12 cellular contexts compared by ENCODE assay signal in the genomic region with DNA sequence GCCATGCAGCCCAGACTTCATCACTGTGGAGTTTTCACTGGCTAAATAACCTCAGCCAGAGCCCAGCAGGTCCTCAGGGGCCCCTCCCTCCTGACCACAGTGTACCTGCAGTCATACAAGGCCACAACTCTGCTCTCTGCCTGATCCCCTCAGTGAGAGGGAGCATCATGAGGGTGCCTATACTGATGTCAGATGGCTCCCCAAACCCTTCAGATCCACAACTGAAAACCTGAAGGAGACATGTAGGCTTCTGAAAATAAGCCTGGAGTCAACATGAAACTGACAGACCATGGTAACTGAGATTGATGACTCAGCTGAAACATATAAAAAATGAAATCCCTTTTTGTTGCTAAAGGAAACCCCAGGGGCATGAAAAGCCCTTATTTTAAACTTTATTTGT.
DNase-seq lines count a peak whose midpoint lies in the region; TF ChIP-seq lines count a peak whose summit lies in the region.
"Had no signal": no experiment of that assay in that cellular context is flagged by ENCODE, and none has a peak within 500 bp of the region (broad histone marks: within the 10 kb centered on the region; RNA-seq: fewer than 3 reads in every experiment).

No MANE protein-coding gene starts in this region.

- intact Hi-C loops in PC-9 (cut with micrococcal nuclease; ENCODE audit: unreplicated experiment), result no loop called here
- intact Hi-C loops in head of caudate nucleus (cut with DNase I), result no loop called here

- no peak overlapping the region for H2BK5ac ChIP-seq in trophoblast cell (ENCODE audit: low read depth, low read length, poor library complexity)

- H3K4me1 ChIP-seq in PC-9 (replicated peaks; ENCODE audit: insufficient read depth) (peaks cover 24% of the 10 kb centered on the region), trophoblast cell (ENCODE audit: control insufficient read depth in 1 of 2, insufficient read depth in 2 of 2, low read length in 2 of 2) (peaks cover 3 to 10% of the 10 kb centered on the region in 2 experiments)
- H3K4me1 ChIP-seq: transverse colon had no signal

- DNase-seq in activated CD8-positive, alpha-beta memory T cell treated with anti-CD3 and anti-CD28 coated beads, Interleukin-2, amount 50 U/mL, for 48 hours, result peak; percentile 68
- no peak for DNase-seq in activated CD8-positive, alpha-beta memory T cell treated with anti-CD3 and anti-CD28 coated beads, Interleukin-2, amount 50 U/mL, for 4 hours
- peak; percentile 29 for DNase-seq in GM13977 (ENCODE audit: low spot score)
- DNase-seq in PC-9, result no peak
- DNase-seq in trophoblast cell, result no peak
- DNase-seq in OCI-M2 (lab: John Stamatoyannopoulos, UW; ENCODE audit: unreplicated experiment), result no peak
- no peak for DNase-seq in head of caudate nucleus
- DNase-seq in RPMI8226, result no peak
- DNase-seq: effector CD8-positive, alpha-beta T cell; MV-4-11; NCI-H748 treated with DMSO at 0.1 percent for 48 hours; transverse colon had no signal

- no peak overlapping the region for H2AK5ac ChIP-seq in trophoblast cell (ENCODE audit: low read length)

- no peaks in the 10 kb centered on the region for H3K9me2 ChIP-seq in PC-9 (ENCODE audit: insufficient read depth)

- H3K4me2 ChIP-seq in PC-9 (no peak overlapping the region), trophoblast cell (ENCODE audit: low read length) (no peak overlapping the region)

- H4K8ac ChIP-seq in trophoblast cell (ENCODE audit: low read depth, low read length), result no peak overlapping the region

- no peak overlapping the region for H3K23ac ChIP-seq in trophoblast cell (ENCODE audit: low read length)

- no peak overlapping the region for H3K18ac ChIP-seq in trophoblast cell (ENCODE audit: low read length)

- no peak overlapping the region for H4K91ac ChIP-seq in trophoblast cell (ENCODE audit: low read depth, low read length)

- H3K79me2 ChIP-seq in PC-9 (ENCODE audit: low read depth), result no peaks in the 10 kb centered on the region
- H3K79me2 ChIP-seq in trophoblast cell (ENCODE audit: control insufficient read depth, insufficient read depth, low read length, poor library complexity), result no peaks in the 10 kb centered on the region

- in situ Hi-C loops in GM13977 (cut with MboI; ENCODE audit: low pct_unique_long_range_greater_than_20kb, low sequenced_read_pairs, unreplicated experiment), result no loop called here

- no TSS peak for BruUV-seq in PC-9 (replicated peaks; lab: Mats Ljungman, UMichigan)

- no peak overlapping the region for H3K14ac ChIP-seq in trophoblast cell (ENCODE audit: low read length)

- no peak overlapping the region for H3K4ac ChIP-seq in trophoblast cell (ENCODE audit: low read depth, low read length)

- H3K36me3 ChIP-seq in PC-9 (ENCODE audit: low read depth) (no peaks in the 10 kb centered on the region), trophoblast cell (ENCODE audit: control insufficient read depth in 1 of 2, insufficient read depth in 2 of 2, low read length in 2 of 2) (no peaks in the 10 kb centered on the region)
- H3K36me3 ChIP-seq: transverse colon had no signal

- peak overlapping the region; percentile 41 for H2BK12ac ChIP-seq in trophoblast cell (ENCODE audit: low read length)

- H3K27ac ChIP-seq in PC-9, result 0 out of 2 replicates have a peak overlapping the region, but pooled peaks have one; percentile 25
- H3K27ac ChIP-seq in trophoblast cell (ENCODE audit: low read depth, low read length), result no peak overlapping the region
- H3K27ac ChIP-seq: transverse colon had no signal

- H3K9ac ChIP-seq in trophoblast cell (ENCODE audit: low read length), result no peak overlapping the region

- H3K27me3 ChIP-seq in PC-9 (ENCODE audit: insufficient read depth, low read depth) (no peaks in the 10 kb centered on the region), trophoblast cell (ENCODE audit: insufficient read depth, low read length) (no peaks in the 10 kb centered on the region)
- H3K27me3 ChIP-seq: transverse colon had no signal

- H3K9me3 ChIP-seq in PC-9 (ENCODE audit: insufficient read depth, low read depth), result 0 out of 2 replicates have a peak, but pooled peaks cover 2% of the 10 kb centered on the region
- peaks cover 2% of the 10 kb centered on the region for H3K9me3 ChIP-seq in trophoblast cell (ENCODE audit: insufficient read depth, low read depth, low read length)
- H3K9me3 ChIP-seq: transverse colon had no signal

- H4K20me1 ChIP-seq in PC-9 (ENCODE audit: insufficient read depth), result no peaks in the 10 kb centered on the region

- no peak overlapping the region for H2BK120ac ChIP-seq in trophoblast cell (ENCODE audit: insufficient read depth, low read length, poor library complexity)

- H3F3A ChIP-seq in PC-9 (ENCODE audit: insufficient read depth, low read depth), result peaks cover 9% of the 10 kb centered on the region; the same call in 1 of the 2 replicates

- CTCF ChIA-PET in PC-9 (lab: Charles Lee), result interaction anchor here (0.7 kb wide), 1 partner anchor 28 kb away, joined by 4 read pairs; no protein-coding TSS in a partner anchor

- H4K12ac ChIP-seq in trophoblast cell (ENCODE audit: low read depth, low read length), result no peak overlapping the region

- no peak overlapping the region for H3K4me3 ChIP-seq in PC-9
- no peak overlapping the region for H3K4me3 ChIP-seq in trophoblast cell (ENCODE audit: low read depth, low read length)
- H3K4me3 ChIP-seq: transverse colon had no signal

- H3K79me1 ChIP-seq in trophoblast cell (ENCODE audit: low read length), result no peaks in the 10 kb centered on the region

- H2AFZ ChIP-seq in PC-9 (no peak overlapping the region), trophoblast cell (ENCODE audit: insufficient read depth, low read length, poor library complexity) (no peak overlapping the region)

- TF ChIP-seq CTCF in GM13977 (IDR thresholded peaks at IDR 0.05; ENCODE audit: extremely low read depth, insufficient read depth, missing control alignments) (no peak), PC-9 (conservative IDR thresholded peaks at IDR 0.05) (no peak)

- POLR2A ChIA-PET in PC-9 (lab: Charles Lee; ENCODE audit: unreplicated experiment), result no interaction called here

Comparison
In these comparisons a context has a peak if more than half of its experiments do, and no peak if none do; other contexts are left out.
1. DNase-seq: peak in activated CD8-positive, alpha-beta memory T cell treated with anti-CD3 and anti-CD28 coated beads, Interleukin-2, amount 50 U/mL, for 48 hours (single experiment) and GM13977 (single experiment); none in activated CD8-positive, alpha-beta memory T cell treated with anti-CD3 and anti-CD28 coated beads, Interleukin-2, amount 50 U/mL, for 4 hours (single experiment), PC-9 (0 of 2), trophoblast cell (0 of 2), OCI-M2 (single experiment), head of caudate nucleus (0 of 42) and RPMI8226 (single experiment).